In genomic region chr19:10764340-10764894, GRCh38 we compare ENCODE assay signal across 1 cellular context.
A peak's percentile ranks its signal among the peaks of the same experiment; 100 is the strongest.
TF ChIP-seq lines count a peak whose summit lies in the region.

No MANE protein-coding gene starts in this region.

TF ChIP-seq in HepG2, 621 proteins besides CTCF, POLR2A, EP300 and RAD21 (continued from another document and continues in another):
- no peak; the same call in 1 of the 2 replicates for TF ChIP-seq ZBTB26 (CRISPR knock-in tag; IDR thresholded peaks at IDR 0.05; ENCODE audit: borderline replicate concordance)
- no peak for TF ChIP-seq GTF3A (CRISPR knock-in tag; conservative IDR thresholded peaks at IDR 0.05)
- no peak for TF ChIP-seq CHD4 (IDR thresholded peaks at IDR 0.05; ENCODE audit: borderline replicate concordance, low read length)
- peak; percentile 79; the same call in 1 of the 2 replicates for TF ChIP-seq ZNF547 (CRISPR knock-in tag; IDR thresholded peaks at IDR 0.05)
- peak; percentile 47; the same call in 1 of the 2 replicates for TF ChIP-seq HOXD1 (CRISPR knock-in tag; IDR thresholded peaks at IDR 0.05)
- TF ChIP-seq ZNF768 (CRISPR knock-in tag; IDR thresholded peaks at IDR 0.05) = no peak
- no peak; the same call in 1 of the 2 replicates for TF ChIP-seq ZNF430 (CRISPR knock-in tag; IDR thresholded peaks at IDR 0.05)
- peak; percentile 60; the same call in 1 of the 2 replicates for TF ChIP-seq ZBTB38 (CRISPR knock-in tag; IDR thresholded peaks at IDR 0.05)
- no peak; the same call in 1 of the 2 replicates for TF ChIP-seq ZNF782 (CRISPR knock-in tag; IDR thresholded peaks at IDR 0.05; ENCODE audit: borderline replicate concordance)
- no peak for TF ChIP-seq CBX2 (IDR thresholded peaks at IDR 0.05; ENCODE audit: low read depth, low read length)
- TF ChIP-seq CBX2 (CRISPR knock-in tag; IDR thresholded peaks at IDR 0.05; ENCODE audit: low read depth) = no peak
- no peak for TF ChIP-seq TBX3 (IDR thresholded peaks at IDR 0.05; ENCODE audit: borderline replicate concordance)
- TF ChIP-seq ZNF687 (CRISPR knock-in tag; IDR thresholded peaks at IDR 0.05) = peak; percentile 96
- no peak for TF ChIP-seq ZNF513 (CRISPR knock-in tag; conservative IDR thresholded peaks at IDR 0.05)
- no peak for TF ChIP-seq HNRNPLL (IDR thresholded peaks at IDR 0.05; ENCODE audit: low read depth, low read length, poor library complexity, severe bottlenecking)
- TF ChIP-seq DMAP1 (CRISPR knock-in tag; IDR thresholded peaks at IDR 0.05) = no peak
- peak; percentile 50; the same call in 1 of the 2 replicates for TF ChIP-seq RFXANK (CRISPR knock-in tag; IDR thresholded peaks at IDR 0.05)
- TF ChIP-seq NFE2L1 (CRISPR knock-in tag; IDR thresholded peaks at IDR 0.05; ENCODE audit: borderline replicate concordance) = no peak
- peak; percentile 100 for TF ChIP-seq RXRA (CRISPR knock-in tag; IDR thresholded peaks at IDR 0.05)
- no peak for TF ChIP-seq PLSCR1 (CRISPR knock-in tag; IDR thresholded peaks at IDR 0.05; ENCODE audit: borderline replicate concordance)
- peak; percentile 43; the same call in 1 of the 2 replicates for TF ChIP-seq ZNF564 (CRISPR knock-in tag; IDR thresholded peaks at IDR 0.05)
- TF ChIP-seq MYC (CRISPR knock-in tag; IDR thresholded peaks at IDR 0.05; ENCODE audit: borderline replicate concordance) = peak; percentile 78; the same call in 1 of the 2 replicates
- TF ChIP-seq PHF21A (CRISPR knock-in tag; IDR thresholded peaks at IDR 0.05) = peak; percentile 99
- peak; percentile 96; the same call in 1 of the 2 replicates for TF ChIP-seq ZNF788 (CRISPR knock-in tag; IDR thresholded peaks at IDR 0.05; ENCODE audit: borderline replicate concordance)
- no peak; the same call in 1 of the 2 replicates for TF ChIP-seq DNMT3B (CRISPR knock-in tag; conservative IDR thresholded peaks at IDR 0.05)
- TF ChIP-seq HIVEP1 (CRISPR knock-in tag; IDR thresholded peaks at IDR 0.05) = peak; percentile 58; the same call in 1 of the 2 replicates
- TF ChIP-seq JUN (CRISPR knock-in tag; IDR thresholded peaks at IDR 0.05) = peak; percentile 62; the same call in 1 of the 2 replicates
- TF ChIP-seq, protein P1, sequence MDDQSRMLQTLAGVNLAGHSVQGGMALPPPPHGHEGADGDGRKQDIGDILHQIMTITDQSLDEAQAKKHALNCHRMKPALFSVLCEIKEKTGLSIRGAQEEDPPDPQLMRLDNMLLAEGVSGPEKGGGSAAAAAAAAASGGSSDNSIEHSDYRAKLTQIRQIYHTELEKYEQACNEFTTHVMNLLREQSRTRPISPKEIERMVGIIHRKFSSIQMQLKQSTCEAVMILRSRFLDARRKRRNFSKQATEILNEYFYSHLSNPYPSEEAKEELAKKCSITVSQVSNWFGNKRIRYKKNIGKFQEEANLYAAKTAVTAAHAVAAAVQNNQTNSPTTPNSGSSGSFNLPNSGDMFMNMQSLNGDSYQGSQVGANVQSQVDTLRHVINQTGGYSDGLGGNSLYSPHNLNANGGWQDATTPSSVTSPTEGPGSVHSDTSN (CRISPR knock-in tag; IDR thresholded peaks at IDR 0.05; ENCODE audit: borderline replicate concordance) = no peak
- peak; percentile 96 for TF ChIP-seq ZGPAT (CRISPR knock-in tag; IDR thresholded peaks at IDR 0.05)
- no peak for TF ChIP-seq DDIT3 (CRISPR knock-in tag; IDR thresholded peaks at IDR 0.05)
- TF ChIP-seq CC2D1A (CRISPR knock-in tag; IDR thresholded peaks at IDR 0.05) = no peak
- peak; percentile 87 for TF ChIP-seq KDM3A (CRISPR knock-in tag; IDR thresholded peaks at IDR 0.05; ENCODE audit: low read depth)
- TF ChIP-seq, protein P2, sequence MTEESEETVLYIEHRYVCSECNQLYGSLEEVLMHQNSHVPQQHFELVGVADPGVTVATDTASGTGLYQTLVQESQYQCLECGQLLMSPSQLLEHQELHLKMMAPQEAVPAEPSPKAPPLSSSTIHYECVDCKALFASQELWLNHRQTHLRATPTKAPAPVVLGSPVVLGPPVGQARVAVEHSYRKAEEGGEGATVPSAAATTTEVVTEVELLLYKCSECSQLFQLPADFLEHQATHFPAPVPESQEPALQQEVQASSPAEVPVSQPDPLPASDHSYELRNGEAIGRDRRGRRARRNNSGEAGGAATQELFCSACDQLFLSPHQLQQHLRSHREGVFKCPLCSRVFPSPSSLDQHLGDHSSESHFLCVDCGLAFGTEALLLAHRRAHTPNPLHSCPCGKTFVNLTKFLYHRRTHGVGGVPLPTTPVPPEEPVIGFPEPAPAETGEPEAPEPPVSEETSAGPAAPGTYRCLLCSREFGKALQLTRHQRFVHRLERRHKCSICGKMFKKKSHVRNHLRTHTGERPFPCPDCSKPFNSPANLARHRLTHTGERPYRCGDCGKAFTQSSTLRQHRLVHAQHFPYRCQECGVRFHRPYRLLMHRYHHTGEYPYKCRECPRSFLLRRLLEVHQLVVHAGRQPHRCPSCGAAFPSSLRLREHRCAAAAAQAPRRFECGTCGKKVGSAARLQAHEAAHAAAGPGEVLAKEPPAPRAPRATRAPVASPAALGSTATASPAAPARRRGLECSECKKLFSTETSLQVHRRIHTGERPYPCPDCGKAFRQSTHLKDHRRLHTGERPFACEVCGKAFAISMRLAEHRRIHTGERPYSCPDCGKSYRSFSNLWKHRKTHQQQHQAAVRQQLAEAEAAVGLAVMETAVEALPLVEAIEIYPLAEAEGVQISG (CRISPR knock-in tag; IDR thresholded peaks at IDR 0.05) = peak; percentile 87
- TF ChIP-seq, protein P3, sequence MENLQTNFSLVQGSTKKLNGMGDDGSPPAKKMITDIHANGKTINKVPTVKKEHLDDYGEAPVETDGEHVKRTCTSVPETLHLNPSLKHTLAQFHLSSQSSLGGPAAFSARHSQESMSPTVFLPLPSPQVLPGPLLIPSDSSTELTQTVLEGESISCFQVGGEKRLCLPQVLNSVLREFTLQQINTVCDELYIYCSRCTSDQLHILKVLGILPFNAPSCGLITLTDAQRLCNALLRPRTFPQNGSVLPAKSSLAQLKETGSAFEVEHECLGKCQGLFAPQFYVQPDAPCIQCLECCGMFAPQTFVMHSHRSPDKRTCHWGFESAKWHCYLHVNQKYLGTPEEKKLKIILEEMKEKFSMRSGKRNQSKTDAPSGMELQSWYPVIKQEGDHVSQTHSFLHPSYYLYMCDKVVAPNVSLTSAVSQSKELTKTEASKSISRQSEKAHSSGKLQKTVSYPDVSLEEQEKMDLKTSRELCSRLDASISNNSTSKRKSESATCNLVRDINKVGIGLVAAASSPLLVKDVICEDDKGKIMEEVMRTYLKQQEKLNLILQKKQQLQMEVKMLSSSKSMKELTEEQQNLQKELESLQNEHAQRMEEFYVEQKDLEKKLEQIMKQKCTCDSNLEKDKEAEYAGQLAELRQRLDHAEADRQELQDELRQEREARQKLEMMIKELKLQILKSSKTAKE (CRISPR knock-in tag; IDR thresholded peaks at IDR 0.05; ENCODE audit: borderline replicate concordance) = peak; percentile 100
- peak; percentile 80; the same call in 1 of the 2 replicates for TF ChIP-seq MEIS1 (CRISPR knock-in tag; IDR thresholded peaks at IDR 0.05; ENCODE audit: borderline replicate concordance)
- TF ChIP-seq MAFG (CRISPR knock-in tag; IDR thresholded peaks at IDR 0.05) = no peak
- TF ChIP-seq TP53 (CRISPR knock-in tag; conservative IDR thresholded peaks at IDR 0.05) = no peak
- TF ChIP-seq ZC3H13 (CRISPR knock-in tag; IDR thresholded peaks at IDR 0.05) = no peak; the same call in 1 of the 2 replicates
- no peak for TF ChIP-seq ZNF496 (CRISPR knock-in tag; IDR thresholded peaks at IDR 0.05; ENCODE audit: insufficient replicate concordance)
- TF ChIP-seq GZF1 (CRISPR knock-in tag; IDR thresholded peaks at IDR 0.05) = no peak
- TF ChIP-seq, protein P4, sequence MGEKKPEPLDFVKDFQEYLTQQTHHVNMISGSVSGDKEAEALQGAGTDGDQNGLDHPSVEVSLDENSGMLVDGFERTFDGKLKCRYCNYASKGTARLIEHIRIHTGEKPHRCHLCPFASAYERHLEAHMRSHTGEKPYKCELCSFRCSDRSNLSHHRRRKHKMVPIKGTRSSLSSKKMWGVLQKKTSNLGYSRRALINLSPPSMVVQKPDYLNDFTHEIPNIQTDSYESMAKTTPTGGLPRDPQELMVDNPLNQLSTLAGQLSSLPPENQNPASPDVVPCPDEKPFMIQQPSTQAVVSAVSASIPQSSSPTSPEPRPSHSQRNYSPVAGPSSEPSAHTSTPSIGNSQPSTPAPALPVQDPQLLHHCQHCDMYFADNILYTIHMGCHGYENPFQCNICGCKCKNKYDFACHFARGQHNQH (CRISPR knock-in tag; IDR thresholded peaks at IDR 0.05) = peak; percentile 96
- TF ChIP-seq ZNF790 (CRISPR knock-in tag; IDR thresholded peaks at IDR 0.05; ENCODE audit: borderline replicate concordance) = no peak
